10 cellular contexts compared by ENCODE assay signal in the genomic region with DNA sequence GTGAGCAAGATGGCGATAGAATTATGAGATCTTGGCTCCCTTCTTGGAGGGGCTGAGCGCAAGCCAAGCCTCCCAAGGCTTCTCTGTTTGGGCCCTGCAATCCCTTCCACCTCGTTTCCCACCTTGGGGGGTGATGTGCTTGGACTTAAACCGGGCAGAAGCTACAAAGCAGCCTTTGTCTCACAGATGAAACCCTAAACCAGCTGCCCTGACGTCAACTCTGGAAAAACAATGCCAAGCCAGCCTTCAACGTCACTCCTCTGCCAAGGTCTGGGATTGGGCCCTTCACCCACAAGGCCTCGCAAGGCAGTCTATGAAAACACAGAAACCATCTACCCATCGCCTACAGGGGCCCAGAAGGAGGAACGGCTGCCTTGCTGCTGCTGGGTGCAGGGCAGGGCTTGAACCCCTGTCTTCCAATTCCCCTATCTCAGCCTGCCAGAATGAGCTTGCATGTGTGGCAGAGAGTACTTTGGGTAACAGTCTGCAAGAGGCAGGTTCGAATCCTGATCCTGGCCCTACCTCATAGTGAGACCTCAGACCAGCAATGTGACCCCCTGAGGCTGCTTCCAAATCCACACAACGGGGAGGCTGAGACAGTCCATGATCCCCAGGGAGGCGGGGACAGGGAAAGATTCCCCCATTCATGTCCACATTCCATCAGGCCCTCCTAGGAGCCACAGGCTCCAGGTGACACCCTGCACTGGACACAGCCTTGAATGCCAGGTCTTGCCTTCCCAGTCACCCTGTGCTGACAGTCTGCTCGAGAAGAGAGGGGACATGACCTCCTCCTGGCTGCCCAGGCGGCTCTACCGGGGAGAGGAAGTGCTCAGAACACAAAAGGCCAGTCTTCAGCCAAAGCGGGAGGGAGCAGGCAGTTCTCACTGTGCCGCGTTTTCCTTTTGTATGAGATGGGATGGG. TPM values are rescaled to one million over a fixed set of nuclear protein-coding genes. Genes with fewer than 3 reads are reported as not detected.
DNase-seq lines count a peak whose midpoint lies in the region; ATAC-seq and TF ChIP-seq lines count a peak whose summit lies in the region.
"Had no signal": no experiment of that assay in that cellular context is flagged by ENCODE, and none has a peak within 500 bp of the region (broad histone marks: within the 10 kb centered on the region; RNA-seq: fewer than 3 reads in every experiment).

No MANE protein-coding gene starts in this region.

- H3K36me3 ChIP-seq in skeletal muscle satellite cell (ENCODE audit: insufficient read depth, low read length): no peaks in the 10 kb centered on the region

- H3K4me2 ChIP-seq in skeletal muscle satellite cell (ENCODE audit: low read length): peak overlapping the region; percentile 45

- no peaks in the 10 kb centered on the region for H3K9me3 ChIP-seq in skeletal muscle satellite cell (replicated peaks; ENCODE audit: low read length)

- H3K9ac ChIP-seq in skeletal muscle satellite cell (ENCODE audit: low read depth, low read length): peak overlapping the region; percentile 58

- peak; percentile 2 for TF ChIP-seq CTCF in astrocyte of the cerebellum (IDR thresholded peaks at IDR 0.05; ENCODE audit: low read depth, low read length, missing control alignments)
- no peak for TF ChIP-seq CTCF in GM20000 (IDR thresholded peaks at IDR 0.05; ENCODE audit: extremely low read depth, missing control alignments)

- H3K4me3 ChIP-seq in astrocyte of the cerebellum (ENCODE audit: low read depth, low read length) (no peak overlapping the region), skeletal muscle satellite cell (ENCODE audit: low read length) (no peak overlapping the region)

- ATAC-seq in GM19467 (IDR thresholded peaks at IDR 0.05; ENCODE audit: unreplicated experiment): no peak
- ATAC-seq in GM19463 (IDR thresholded peaks at IDR 0.05; ENCODE audit: unreplicated experiment): no peak

- in situ Hi-C loops in astrocyte of the cerebellum (cut with HindIII; ENCODE audit: low sequenced_read_pairs): no loop called here

- peaks cover 58% of the 10 kb centered on the region for H3K4me1 ChIP-seq in skeletal muscle satellite cell (ENCODE audit: control insufficient read depth, insufficient read depth, low read length)

- H3K27me3 ChIP-seq in skeletal muscle satellite cell (ENCODE audit: control insufficient read depth, insufficient read depth, low read length): no peaks in the 10 kb centered on the region

- DNase-seq in NCI-H1048 (lab: John Stamatoyannopoulos, UW): peak; percentile 38
- peak; percentile 97 for DNase-seq in astrocyte of the cerebellum (ENCODE audit: low read depth)
- peak in 48 of 51 donors; percentile 30 to 94 (median 82) for DNase-seq in hypothalamus (lab: John Stamatoyannopoulos, UW)
- DNase-seq in activated CD8-positive, alpha-beta memory T cell treated with anti-CD3 and anti-CD28 coated beads, Interleukin-2, amount 50 U/mL, for 48 hours: no peak
- DNase-seq in GM20000 (ENCODE audit: low spot score): no peak
- DNase-seq: NCI-H1436 treated with DMSO at 0.1 percent for 48 hours; stimulated activated CD4-positive, alpha-beta T cell treated with anti-CD3 and anti-CD28 coated beads, Interleukin-1b, Interleukin-23, amount 100 ng/mL, for 48 hours had no signal

RNA-seq across cellular contexts. Expression of a gene that starts 15.0 kb away (rescaled TPM):
- 6.3 and 9.0 TPM in 2 replicates for total RNA-seq in skeletal muscle satellite cell (2012; rRNA removed)

RNA-seq across cellular contexts. Expression of a gene that starts 39.1 kb away (rescaled TPM):
- total RNA-seq in skeletal muscle satellite cell (2012; rRNA removed): 7.0 and 8.1 TPM in 2 replicates

Comparison
In these comparisons a context has a peak if more than half of its experiments do, and no peak if none do; other contexts are left out.
1. DNase-seq: peak in NCI-H1048 (single experiment), astrocyte of the cerebellum (single experiment) and hypothalamus (48 of 51); none in activated CD8-positive, alpha-beta memory T cell treated with anti-CD3 and anti-CD28 coated beads, Interleukin-2, amount 50 U/mL, for 48 hours (single experiment) and GM20000 (single experiment).